In the genomic region with DNA sequence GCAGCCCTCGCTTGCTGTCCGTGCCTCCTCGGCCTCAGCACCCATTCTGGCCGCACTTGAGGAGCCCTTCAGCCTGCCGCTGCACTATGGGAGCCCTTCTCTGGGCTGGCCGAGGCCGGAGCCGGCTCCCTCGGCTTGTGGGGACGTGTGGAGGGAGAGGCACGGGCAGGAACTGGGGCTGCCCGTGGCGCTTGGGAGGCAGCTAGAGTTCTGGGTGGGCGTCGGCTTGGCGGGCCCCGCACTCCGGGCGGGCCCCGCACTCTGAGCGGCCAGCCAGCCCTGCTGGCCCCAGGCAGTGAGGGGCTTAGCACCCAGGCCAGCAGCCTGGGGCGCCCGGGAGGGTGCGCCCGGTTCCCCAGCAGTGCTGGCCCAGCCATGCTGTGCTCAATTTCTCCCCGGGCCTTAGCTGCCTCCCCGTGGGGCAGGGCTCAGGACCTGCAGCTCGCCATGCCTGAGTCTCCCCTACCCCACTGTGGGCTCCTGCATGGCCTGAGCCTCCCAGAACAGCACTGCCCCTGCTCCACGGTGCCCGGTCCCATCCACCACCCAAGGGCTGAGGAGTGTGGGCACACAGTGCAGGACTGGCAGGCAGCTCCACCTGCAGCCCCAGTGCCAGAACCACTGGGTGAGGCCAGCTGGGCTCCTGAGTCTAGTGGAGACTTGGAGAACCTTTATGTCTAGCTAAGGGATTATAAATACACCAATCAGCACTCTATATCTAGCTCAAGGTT, we compare ENCODE assay signal across 22 cellular contexts.
"Had no signal": no experiment of that assay in that cellular context is flagged by ENCODE, and none has a peak within 500 bp of the region (broad histone marks: within the 10 kb centered on the region; RNA-seq: fewer than 3 reads in every experiment).

No MANE protein-coding gene starts in this region.

- H3K4me3 ChIP-seq: MG63, SJSA1, SK-N-MC had no signal

- H3K4me1 ChIP-seq: SJSA1 had no signal

- DNase-seq: IMR-90, Karpas-422, KG1, MG63, NCI-H1092, NCI-H1417 treated with DMSO at 0.1 percent for 48 hours, NCI-H146, NCI-H1694 treated with DMSO at 0.1 percent for 48 hours, NCI-H1930, NCI-H2081, NCI-H2107, NCI-H2227 treated with DMSO at 0.1 percent for 48 hours, NCI-H524 treated with DMSO at 0.1 percent for 48 hours, NCI-H69, NCI-H774, Right ventricle myocardium superior, RPMI8226, SIG-M5 had no signal

- ATAC-seq: HepG2 had no signal

- H3K27ac ChIP-seq: SJSA1, SK-N-MC had no signal

- H3K36me3 ChIP-seq: MG63, SJSA1 had no signal

- H3K9me3 ChIP-seq: MG63, SJSA1 had no signal

- H3K27me3 ChIP-seq: MG63, SJSA1 had no signal

- FAIRE-seq: HepG2, RCC 7860 had no signal
